Comparison of ENCODE assay signal across 8 cellular contexts in the genomic region with DNA sequence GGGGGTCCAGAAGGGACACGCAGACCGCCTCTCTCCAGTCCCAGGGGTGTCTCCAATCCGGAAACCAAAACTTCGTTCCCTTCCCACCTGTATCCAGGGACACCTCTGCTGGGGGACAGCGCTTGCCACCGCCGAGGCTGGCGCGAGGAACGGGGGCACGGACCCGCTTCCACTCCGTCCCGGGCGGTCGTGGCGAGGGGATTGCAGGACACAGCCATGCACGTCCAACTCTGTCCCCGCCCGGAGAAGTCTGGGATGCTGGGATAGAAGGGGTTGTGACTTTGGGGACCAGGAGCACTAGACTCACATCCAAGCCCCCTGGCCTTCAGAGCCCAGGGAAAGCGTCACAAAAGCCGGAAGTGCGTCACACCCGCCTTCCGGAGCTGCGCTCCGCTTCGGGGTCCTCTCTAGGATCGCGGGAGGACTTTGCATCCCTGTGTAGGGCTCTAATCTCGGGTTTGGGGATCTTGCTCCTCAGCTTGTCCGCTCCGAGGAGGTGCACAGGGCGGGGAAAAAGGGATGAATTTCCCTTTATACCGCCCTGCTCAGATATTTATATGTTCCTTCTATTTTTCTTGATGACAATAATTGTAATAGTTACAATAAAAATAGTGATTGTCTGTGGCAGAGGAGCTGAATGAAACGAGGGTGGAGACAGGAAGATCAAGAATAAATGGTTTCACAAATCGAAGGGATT. TPM values are rescaled to one million over a fixed set of nuclear protein-coding genes. Genes with fewer than 3 reads are reported as not detected.
A peak's percentile ranks its signal among the peaks of the same experiment; 100 is the strongest.
DNase-seq lines count a peak whose midpoint lies in the region; ATAC-seq and TF ChIP-seq lines count a peak whose summit lies in the region.

A gene (minus strand): TSS at position 348 of the 697 bp plus-strand sequence. CDS start 3,707 bp downstream, outside the sequence.

- peaks cover 0 to 26% (median 11%) of the 10 kb centered on the region in 4 donors for H3K36me3 ChIP-seq in upper lobe of left lung

- peak within 1 kb of the TSS; percentile 79 to 88 (median 82) for H3K4me3 ChIP-seq in upper lobe of left lung

- ATAC-seq in HG02610 (IDR thresholded peaks at IDR 0.05; ENCODE audit: unreplicated experiment) = peak; percentile 95
- peak; percentile 99 to 100 for ATAC-seq in left cardiac atrium
- ATAC-seq in upper lobe of left lung (ENCODE audit: low FRiP score in 2 of 2) = peak; percentile 95 to 100

- intact Hi-C loops in left cardiac atrium (cut with DNase I) (loop anchor here in 1 of 2 donors (5.0 kb wide), 1 partner anchor 50 kb away; a partner anchor contains a TSS), posterior cingulate gyrus (cut with DNase I) (loop anchor here (2.0 kb wide), 1 partner anchor 47 kb away; a partner anchor contains a TSS)

- CTCF ChIA-PET in GM10248 (lab: Yijun Ruan, JAX) = interaction anchor here (1.0 kb wide), 1 partner anchor 27 kb away, joined by 3 read pairs; no protein-coding TSS in a partner anchor

- no peak for TF ChIP-seq EP300 in upper lobe of left lung (IDR thresholded peaks at IDR 0.05)

- TF ChIP-seq POLR2A in upper lobe of left lung (IDR thresholded peaks at IDR 0.05) = peak; percentile 42 to 86 (median 58)

- peaks cover 14 to 26% (median 17%) of the 10 kb centered on the region in 4 donors for H3K4me1 ChIP-seq in upper lobe of left lung

- 1% methylated on average over 24 to 28 of the region's 37 CpGs for WGBS in upper lobe of left lung, 2 donors

- POLR2A ChIA-PET in GM10248 (lab: Yijun Ruan, JAX) = interaction anchor here (0.6 kb wide), 1 partner anchor 129 kb away, joined by 3 read pairs; no protein-coding TSS in a partner anchor

- no peaks in the 10 kb centered on the region for H3K27me3 ChIP-seq in upper lobe of left lung

- peak; percentile 94 for DNase-seq in GM10248 (ENCODE audit: extremely low spot score)
- peak; percentile 86 for DNase-seq in NCI-H128 (lab: John Stamatoyannopoulos, UW; ENCODE audit: unreplicated experiment)
- peak; percentile 96 for DNase-seq in SW480 (ENCODE audit: low spot score)
- DNase-seq in amniotic epithelial cell (ENCODE audit: low read depth) = peak; percentile 94
- peak; percentile 94 for DNase-seq in left cardiac atrium
- DNase-seq in posterior cingulate gyrus = peak; percentile 84 to 98 (median 90)
- peak; percentile 90 to 91 for DNase-seq in upper lobe of left lung

- H3K27ac ChIP-seq in upper lobe of left lung = peak within 1 kb of the TSS; percentile 79 to 95 (median 86)

- TF ChIP-seq CTCF in GM10248 (IDR thresholded peaks at IDR 0.05; ENCODE audit: control extremely low read depth, extremely low read depth, low read depth, missing control alignments) (no peak), upper lobe of left lung (IDR thresholded peaks at IDR 0.05) (no peak)

- H3K9me3 ChIP-seq in upper lobe of left lung = peaks cover 0 to 6% (median 0%) of the 10 kb centered on the region in 4 donors

RNA-seq across cellular contexts. Expression of the gene that starts here (rescaled TPM):
- total RNA-seq in left cardiac atrium (1 to 10 TPM; 5.4 to 5.6 TPM), upper lobe of left lung (1 to 10 TPM; 1.7 to 9.9 (median 5.1) TPM)

Comparison
In these comparisons a context has a peak if more than half of its experiments do, and no peak if none do; other contexts are left out.
1. Peak in every context shown above with its lines: DNase-seq, ATAC-seq, H3K4me3 ChIP-seq and H3K27ac ChIP-seq.